Comparison of ENCODE assay signal across 9 cellular contexts in genomic region chr7:86978804-86979506, GRCh38.
DNase-seq lines count a peak whose midpoint lies in the region; ATAC-seq, FAIRE-seq and TF ChIP-seq lines count a peak whose summit lies in the region.
"Had no signal": no experiment of that assay in that cellular context is flagged by ENCODE, and none has a peak within 500 bp of the region (broad histone marks: within the 10 kb centered on the region; RNA-seq: fewer than 3 reads in every experiment).

No MANE protein-coding gene starts in this region.

- POLR2A ChIA-PET in WTC11 (lab: Charles Lee): interaction anchor here (0.6 kb wide), 1 partner anchor 14 kb away, joined by 3 read pairs; no protein-coding TSS in a partner anchor

- H3K4me1 Mint-ChIP-seq in activated naive CD8-positive, alpha-beta T cell treated with anti-CD3 and anti-CD28 coated beads, Interleukin-2, amount 50 U/mL, for 24 hours: peaks cover 29% of the 10 kb centered on the region
- peaks cover 41% of the 10 kb centered on the region for H3K4me1 Mint-ChIP-seq in WTC11

- H3K27ac Mint-ChIP-seq in activated naive CD8-positive, alpha-beta T cell treated with anti-CD3 and anti-CD28 coated beads, Interleukin-2, amount 50 U/mL, for 24 hours: peak overlapping the region; percentile 11
- H3K27ac Mint-ChIP-seq in WTC11: no peak overlapping the region

- FAIRE-seq in GM18507 (lab: Jason Lieb, UNC): no peak

- peak; percentile 3 for DNase-seq in GM18507 (ENCODE audit: extremely low spot score, insufficient read length, low read depth)
- DNase-seq in activated naive CD8-positive, alpha-beta T cell treated with anti-CD3 and anti-CD28 coated beads, Interleukin-2, amount 50 U/mL, for 24 hours: no peak
- DNase-seq in superior temporal gyrus (ENCODE audit: extremely low spot score): no peak
- DNase-seq in WTC11 (ENCODE audit: low spot score): no peak
- no peak for DNase-seq in iPS-NIHi11 (ENCODE audit: low spot score)
- no peak for DNase-seq in SJCRH30
- DNase-seq: NCI-H2171 treated with DMSO at 0.1 percent for 48 hours had no signal

- H3K36me3 Mint-ChIP-seq in activated naive CD8-positive, alpha-beta T cell treated with anti-CD3 and anti-CD28 coated beads, Interleukin-2, amount 50 U/mL, for 24 hours (ENCODE audit: low read depth): no peaks in the 10 kb centered on the region
- H3K36me3 Mint-ChIP-seq in WTC11: peaks cover 19% of the 10 kb centered on the region

- no peaks in the 10 kb centered on the region for H3K4me1 ChIP-seq in SJCRH30

- peaks cover 1% of the 10 kb centered on the region for H3K27me3 Mint-ChIP-seq in activated naive CD8-positive, alpha-beta T cell treated with anti-CD3 and anti-CD28 coated beads, Interleukin-2, amount 50 U/mL, for 24 hours
- no peaks in the 10 kb centered on the region for H3K27me3 Mint-ChIP-seq in WTC11 (ENCODE audit: low read depth)

- CTCF ChIA-PET in WTC11 (lab: Charles Lee): no interaction called here

- ATAC-seq in GM19468 (IDR thresholded peaks at IDR 0.05; ENCODE audit: extremely low read depth, unreplicated experiment) (peak; percentile 69), HG03139 (IDR thresholded peaks at IDR 0.05; ENCODE audit: unreplicated experiment) (peak; percentile 83), WTC11 (no peak)
- peak; percentile 91 for ATAC-seq in activated naive CD8-positive, alpha-beta T cell treated with anti-CD3 and anti-CD28 coated beads, Interleukin-2, amount 50 U/mL, for 24 hours

- no peak overlapping the region for H3K27ac ChIP-seq in SJCRH30

- no peak overlapping the region for H3K4me3 ChIP-seq in SJCRH30

- H3K4me3 Mint-ChIP-seq in activated naive CD8-positive, alpha-beta T cell treated with anti-CD3 and anti-CD28 coated beads, Interleukin-2, amount 50 U/mL, for 24 hours: no peak overlapping the region
- no peak overlapping the region for H3K4me3 Mint-ChIP-seq in WTC11

- peaks cover 4% of the 10 kb centered on the region for H3K9me3 Mint-ChIP-seq in activated naive CD8-positive, alpha-beta T cell treated with anti-CD3 and anti-CD28 coated beads, Interleukin-2, amount 50 U/mL, for 24 hours
- peaks cover 19% of the 10 kb centered on the region for H3K9me3 Mint-ChIP-seq in WTC11

- H3K9me3 ChIP-seq in SJCRH30 (replicated peaks): no peaks in the 10 kb centered on the region

- no peak for TF ChIP-seq CTCF in WTC11 (IDR thresholded peaks at IDR 0.05)

- no peaks in the 10 kb centered on the region for H3K27me3 ChIP-seq in SJCRH30

- no peaks in the 10 kb centered on the region; the same call in 1 of the 2 replicates for H3K36me3 ChIP-seq in SJCRH30

TF ChIP-seq in WTC11, 78 proteins besides CTCF, POLR2A, EP300 and RAD21:
- TF ChIP-seq MXD4 (CRISPR knock-in tag; IDR thresholded peaks at IDR 0.05; ENCODE audit: borderline replicate concordance) (no peak), ZBTB43 (CRISPR knock-in tag; IDR thresholded peaks at IDR 0.05) (no peak), ZNF121 (CRISPR knock-in tag; IDR thresholded peaks at IDR 0.05) (no peak), MLX (CRISPR knock-in tag; IDR thresholded peaks at IDR 0.05) (no peak), ZNF671 (CRISPR knock-in tag; IDR thresholded peaks at IDR 0.05) (no peak), MYBL2 (CRISPR knock-in tag; IDR thresholded peaks at IDR 0.05) (no peak), ETV6 (CRISPR knock-in tag; IDR thresholded peaks at IDR 0.05) (no peak), ZNF317 (CRISPR knock-in tag; IDR thresholded peaks at IDR 0.05; ENCODE audit: borderline replicate concordance, low read depth) (no peak), ZNF423 (CRISPR knock-in tag; IDR thresholded peaks at IDR 0.05) (no peak), TCF7 (CRISPR knock-in tag; IDR thresholded peaks at IDR 0.05; ENCODE audit: low read depth) (no peak), SMAD4 (CRISPR knock-in tag; IDR thresholded peaks at IDR 0.05) (no peak), NFATC4 (CRISPR knock-in tag; IDR thresholded peaks at IDR 0.05) (no peak), FOXK1 (CRISPR knock-in tag; IDR thresholded peaks at IDR 0.05) (no peak)
- TF ChIP-seq, protein P1, sequence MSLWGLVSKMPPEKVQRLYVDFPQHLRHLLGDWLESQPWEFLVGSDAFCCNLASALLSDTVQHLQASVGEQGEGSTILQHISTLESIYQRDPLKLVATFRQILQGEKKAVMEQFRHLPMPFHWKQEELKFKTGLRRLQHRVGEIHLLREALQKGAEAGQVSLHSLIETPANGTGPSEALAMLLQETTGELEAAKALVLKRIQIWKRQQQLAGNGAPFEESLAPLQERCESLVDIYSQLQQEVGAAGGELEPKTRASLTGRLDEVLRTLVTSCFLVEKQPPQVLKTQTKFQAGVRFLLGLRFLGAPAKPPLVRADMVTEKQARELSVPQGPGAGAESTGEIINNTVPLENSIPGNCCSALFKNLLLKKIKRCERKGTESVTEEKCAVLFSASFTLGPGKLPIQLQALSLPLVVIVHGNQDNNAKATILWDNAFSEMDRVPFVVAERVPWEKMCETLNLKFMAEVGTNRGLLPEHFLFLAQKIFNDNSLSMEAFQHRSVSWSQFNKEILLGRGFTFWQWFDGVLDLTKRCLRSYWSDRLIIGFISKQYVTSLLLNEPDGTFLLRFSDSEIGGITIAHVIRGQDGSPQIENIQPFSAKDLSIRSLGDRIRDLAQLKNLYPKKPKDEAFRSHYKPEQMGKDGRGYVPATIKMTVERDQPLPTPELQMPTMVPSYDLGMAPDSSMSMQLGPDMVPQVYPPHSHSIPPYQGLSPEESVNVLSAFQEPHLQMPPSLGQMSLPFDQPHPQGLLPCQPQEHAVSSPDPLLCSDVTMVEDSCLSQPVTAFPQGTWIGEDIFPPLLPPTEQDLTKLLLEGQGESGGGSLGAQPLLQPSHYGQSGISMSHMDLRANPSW (CRISPR knock-in tag; conservative IDR thresholded peaks at IDR 0.05; ENCODE audit: low read depth): no peak
- TF ChIP-seq, protein P2, sequence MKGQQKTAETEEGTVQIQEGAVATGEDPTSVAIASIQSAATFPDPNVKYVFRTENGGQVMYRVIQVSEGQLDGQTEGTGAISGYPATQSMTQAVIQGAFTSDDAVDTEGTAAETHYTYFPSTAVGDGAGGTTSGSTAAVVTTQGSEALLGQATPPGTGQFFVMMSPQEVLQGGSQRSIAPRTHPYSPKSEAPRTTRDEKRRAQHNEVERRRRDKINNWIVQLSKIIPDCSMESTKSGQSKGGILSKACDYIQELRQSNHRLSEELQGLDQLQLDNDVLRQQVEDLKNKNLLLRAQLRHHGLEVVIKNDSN (CRISPR knock-in tag; IDR thresholded peaks at IDR 0.05): no peak
- TF ChIP-seq, protein P3, sequence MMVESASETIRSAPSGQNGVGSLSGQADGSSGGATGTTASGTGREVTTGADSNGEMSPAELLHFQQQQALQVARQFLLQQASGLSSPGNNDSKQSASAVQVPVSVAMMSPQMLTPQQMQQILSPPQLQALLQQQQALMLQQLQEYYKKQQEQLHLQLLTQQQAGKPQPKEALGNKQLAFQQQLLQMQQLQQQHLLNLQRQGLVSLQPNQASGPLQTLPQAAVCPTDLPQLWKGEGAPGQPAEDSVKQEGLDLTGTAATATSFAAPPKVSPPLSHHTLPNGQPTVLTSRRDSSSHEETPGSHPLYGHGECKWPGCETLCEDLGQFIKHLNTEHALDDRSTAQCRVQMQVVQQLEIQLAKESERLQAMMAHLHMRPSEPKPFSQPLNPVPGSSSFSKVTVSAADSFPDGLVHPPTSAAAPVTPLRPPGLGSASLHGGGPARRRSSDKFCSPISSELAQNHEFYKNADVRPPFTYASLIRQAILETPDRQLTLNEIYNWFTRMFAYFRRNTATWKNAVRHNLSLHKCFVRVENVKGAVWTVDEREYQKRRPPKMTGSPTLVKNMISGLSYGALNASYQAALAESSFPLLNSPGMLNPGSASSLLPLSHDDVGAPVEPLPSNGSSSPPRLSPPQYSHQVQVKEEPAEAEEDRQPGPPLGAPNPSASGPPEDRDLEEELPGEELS (CRISPR knock-in tag; IDR thresholded peaks at IDR 0.05): no peak
